11 cellular contexts compared by ENCODE assay signal in the genomic region with DNA sequence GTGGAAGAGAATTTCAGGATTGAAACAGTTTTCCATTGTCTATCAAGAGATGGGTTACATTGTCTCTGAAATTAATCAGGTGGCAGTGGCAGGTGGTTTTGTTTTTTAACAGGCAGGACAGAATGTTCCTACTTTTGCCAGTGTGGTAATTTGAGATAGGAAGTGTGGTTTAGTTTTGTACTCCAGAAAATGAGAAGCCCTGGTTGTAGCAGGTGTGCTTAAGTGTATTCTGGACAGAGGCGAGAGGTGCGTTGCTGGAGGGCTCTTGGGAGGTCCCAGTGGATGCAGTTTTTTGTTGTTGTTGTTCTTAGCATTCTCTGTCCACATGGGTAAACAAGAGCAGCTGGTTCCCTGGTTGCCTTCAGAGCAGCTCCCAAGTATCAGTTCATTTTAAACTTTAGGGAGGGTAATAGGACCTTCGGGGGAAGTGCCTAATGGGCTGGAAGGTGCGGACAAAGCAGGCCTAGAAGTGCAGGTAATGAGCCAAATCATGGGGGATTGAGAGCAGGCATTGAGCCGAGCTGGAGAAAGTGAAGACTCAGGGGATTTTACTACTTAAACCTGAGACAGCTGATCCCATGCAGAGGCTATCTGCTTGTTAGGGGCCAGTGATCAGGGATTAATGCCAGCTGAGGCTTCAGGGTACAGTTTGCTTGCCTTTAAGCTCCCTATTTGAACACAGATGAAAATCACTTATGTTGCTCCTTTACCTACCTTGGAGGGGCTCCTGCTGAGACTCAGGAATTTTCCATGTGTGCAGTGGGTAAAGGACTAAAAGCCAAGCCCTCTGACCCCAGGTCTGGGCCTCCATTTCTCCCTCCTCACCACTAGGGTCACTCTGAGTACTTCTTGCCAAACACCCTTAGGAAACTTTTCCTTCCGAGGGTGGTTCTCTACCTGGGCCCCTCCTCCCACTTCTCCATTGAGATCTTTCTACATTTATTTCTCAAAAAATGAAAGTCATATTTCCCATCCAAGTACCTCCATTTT. TPM values are rescaled to one million over a fixed set of nuclear protein-coding genes. Genes with fewer than 3 reads are reported as not detected.
DNase-seq lines count a peak whose midpoint lies in the region; ATAC-seq, FAIRE-seq and TF ChIP-seq lines count a peak whose summit lies in the region.
"Had no signal": no experiment of that assay in that cellular context is flagged by ENCODE, and none has a peak within 500 bp of the region (broad histone marks: within the 10 kb centered on the region; RNA-seq: fewer than 3 reads in every experiment).

No MANE protein-coding gene starts in this region.

- no peak overlapping the region for H3K4me3 ChIP-seq in small intestine (ENCODE audit: low read depth in 1 of 2, low read length in 2 of 2)

- peaks cover 8 to 23% of the 10 kb centered on the region in 2 donors for H3K36me3 ChIP-seq in small intestine (ENCODE audit: control insufficient read depth in 2 of 2, insufficient read depth in 2 of 2, low read length in 2 of 2)

- no peak overlapping the region for H3K27ac Mint-ChIP-seq in activated T-helper 2 cell treated with anti-CD3 and anti-CD28 coated beads, Interferon-gamma antibody, Interleukin-2, Interleukin-4, amounts not matched to agents 10 μg/mL and 5 μg/mL and 100 μg/mL, durations not matched to agents 14 hours and 24 hours and 36 hours

- WGBS in small intestine, 3 donors: 81 to 90% (median 88%) methylated on average over 6 of the region's 6 CpGs

- H3K4me1 ChIP-seq in small intestine (ENCODE audit: control insufficient read depth in 2 of 2, insufficient read depth in 1 of 2, low read depth in 1 of 2, low read length in 1 of 2): peaks cover 0 to 3% of the 10 kb centered on the region in 2 donors

- no peak for FAIRE-seq in small intestine (lab: Jason Lieb, UNC)
- FAIRE-seq: colon, frontal cortex had no signal

- H3K27ac ChIP-seq in cingulate gyrus (ENCODE audit: low read depth, low read length): peak overlapping the region; percentile 20
- H3K27ac ChIP-seq in small intestine (ENCODE audit: low read depth in 1 of 2, low read length in 1 of 2): no peak overlapping the region

- peaks cover 6% of the 10 kb centered on the region for H3K27me3 Mint-ChIP-seq in activated T-helper 2 cell treated with anti-CD3 and anti-CD28 coated beads, Interferon-gamma antibody, Interleukin-2, Interleukin-4, amounts not matched to agents 10 μg/mL and 5 μg/mL and 100 μg/mL, durations not matched to agents 14 hours and 24 hours and 36 hours (ENCODE audit: low read depth)

- no peaks in the 10 kb centered on the region for H3K9me3 ChIP-seq in small intestine (ENCODE audit: control insufficient read depth, low read depth)

- H3K36me3 Mint-ChIP-seq in activated T-helper 2 cell treated with anti-CD3 and anti-CD28 coated beads, Interferon-gamma antibody, Interleukin-2, Interleukin-4, amounts not matched to agents 10 μg/mL and 5 μg/mL and 100 μg/mL, durations not matched to agents 14 hours and 24 hours and 36 hours (ENCODE audit: low read depth): no peaks in the 10 kb centered on the region

- no peaks in the 10 kb centered on the region for H3K27me3 ChIP-seq in small intestine (ENCODE audit: control insufficient read depth in 2 of 2, insufficient read depth in 2 of 2, low read length in 2 of 2)

- no peak for ATAC-seq in HG03460 (IDR thresholded peaks at IDR 0.05; ENCODE audit: unreplicated experiment)

- DNase-seq in NCI-H2029 (lab: John Stamatoyannopoulos, UW) (peak; percentile 36), retina (peak; percentile 16), GOT3 (lab: John Stamatoyannopoulos, UW) (no peak), small intestine (no peak)
- no peak for DNase-seq in activated T-helper 2 cell treated with anti-CD3 and anti-CD28 coated beads, Interferon-gamma antibody, Interleukin-2, Interleukin-4, amounts not matched to agents 10 μg/mL and 5 μg/mL and 100 μg/mL, durations not matched to agents 14 hours and 24 hours and 36 hours (ENCODE audit: low spot score)
- DNase-seq: activated naive CD4-positive, alpha-beta T cell had no signal

- no peaks in the 10 kb centered on the region for H3K9me3 Mint-ChIP-seq in activated T-helper 2 cell treated with anti-CD3 and anti-CD28 coated beads, Interferon-gamma antibody, Interleukin-2, Interleukin-4, amounts not matched to agents 10 μg/mL and 5 μg/mL and 100 μg/mL, durations not matched to agents 14 hours and 24 hours and 36 hours

- 0 out of 2 replicates have a peak, but pooled peaks have one; percentile 8 for TF ChIP-seq CTCF in GM12874 (IDR thresholded peaks at IDR 0.05; ENCODE audit: insufficient read depth, low read depth, low read length)

- H3K4me1 Mint-ChIP-seq in activated T-helper 2 cell treated with anti-CD3 and anti-CD28 coated beads, Interferon-gamma antibody, Interleukin-2, Interleukin-4, amounts not matched to agents 10 μg/mL and 5 μg/mL and 100 μg/mL, durations not matched to agents 14 hours and 24 hours and 36 hours (ENCODE audit: low read depth): peaks cover 4% of the 10 kb centered on the region

- intact Hi-C loops in activated T-helper 2 cell treated with anti-CD3 and anti-CD28 coated beads, Interferon-gamma antibody, Interleukin-2, Interleukin-4, amounts not matched to agents 10 μg/mL and 5 μg/mL and 100 μg/mL, durations not matched to agents 14 hours and 24 hours and 36 hours (cut with micrococcal nuclease): loop anchor here (10.0 kb wide), 1 partner anchor 346 kb away; no protein-coding TSS in a partner anchor

- H3K4me3 Mint-ChIP-seq in activated T-helper 2 cell treated with anti-CD3 and anti-CD28 coated beads, Interferon-gamma antibody, Interleukin-2, Interleukin-4, amounts not matched to agents 10 μg/mL and 5 μg/mL and 100 μg/mL, durations not matched to agents 14 hours and 24 hours and 36 hours (ENCODE audit: low read depth): no peak overlapping the region

RNA-seq across cellular contexts. Expression of a gene that starts 6.1 kb away (rescaled TPM):
- 10 to 100 TPM; 20.0 to 38.5 (median 23.4) TPM for polyA plus RNA-seq in small intestine
- 1.9 and 2.2 TPM in 2 replicates for total RNA-seq in activated T-helper 2 cell treated with anti-CD3 and anti-CD28 coated beads, Interferon-gamma antibody, Interleukin-2, Interleukin-4, amounts not matched to agents 10 μg/mL and 5 μg/mL and 100 μg/mL, durations not matched to agents 14 hours and 24 hours and 36 hours

RNA-seq across cellular contexts. Expression of a gene that starts 8.2 kb away (rescaled TPM):
- 1 to 10 TPM; 1.9 to 2.7 (median 2.7) TPM for polyA plus RNA-seq in small intestine
- total RNA-seq in activated T-helper 2 cell treated with anti-CD3 and anti-CD28 coated beads, Interferon-gamma antibody, Interleukin-2, Interleukin-4, amounts not matched to agents 10 μg/mL and 5 μg/mL and 100 μg/mL, durations not matched to agents 14 hours and 24 hours and 36 hours: 8.1 and 8.7 TPM in 2 replicates

RNA-seq across cellular contexts. Expression of a gene that starts 26.6 kb away (rescaled TPM):
- 10 to 100 TPM in 2 of 3 donors, 1 to 10 TPM in 1; 9.8 to 29.7 (median 18.9) TPM for polyA plus RNA-seq in small intestine
- not detected in 2 replicates for total RNA-seq in activated T-helper 2 cell treated with anti-CD3 and anti-CD28 coated beads, Interferon-gamma antibody, Interleukin-2, Interleukin-4, amounts not matched to agents 10 μg/mL and 5 μg/mL and 100 μg/mL, durations not matched to agents 14 hours and 24 hours and 36 hours
- total RNA-seq: frontal cortex had no signal

RNA-seq across cellular contexts. Expression of a gene that starts 29.5 kb away (rescaled TPM):
- 10 to 100 TPM in 2 of 3 donors, 1 to 10 TPM in 1; 8.6 to 27.3 (median 17.2) TPM for polyA plus RNA-seq in small intestine
- 0.23 and 0.41 TPM in 2 replicates for total RNA-seq in activated T-helper 2 cell treated with anti-CD3 and anti-CD28 coated beads, Interferon-gamma antibody, Interleukin-2, Interleukin-4, amounts not matched to agents 10 μg/mL and 5 μg/mL and 100 μg/mL, durations not matched to agents 14 hours and 24 hours and 36 hours
- total RNA-seq: frontal cortex had no signal

RNA-seq across cellular contexts. Expression of a gene that starts 44.9 kb away (rescaled TPM):
- polyA plus RNA-seq in small intestine: under 1 TPM in 2 of 3 donors, not detected in 1; 0.07 to 0.22 TPM
- total RNA-seq in activated T-helper 2 cell treated with anti-CD3 and anti-CD28 coated beads, Interferon-gamma antibody, Interleukin-2, Interleukin-4, amounts not matched to agents 10 μg/mL and 5 μg/mL and 100 μg/mL, durations not matched to agents 14 hours and 24 hours and 36 hours: not detected in 2 replicates
- total RNA-seq: frontal cortex had no signal

Comparison
In these comparisons a context has a peak if more than half of its experiments do, and no peak if none do; other contexts are left out.
1. DNase-seq: peak in NCI-H2029 (single experiment) and retina (single experiment); none in GOT3 (single experiment), small intestine (single experiment) and activated T-helper 2 cell treated with anti-CD3 and anti-CD28 coated beads, Interferon-gamma antibody, Interleukin-2, Interleukin-4, amounts not matched to agents 10 μg/mL and 5 μg/mL and 100 μg/mL, durations not matched to agents 14 hours and 24 hours and 36 hours (single experiment).